In the genomic region with DNA sequence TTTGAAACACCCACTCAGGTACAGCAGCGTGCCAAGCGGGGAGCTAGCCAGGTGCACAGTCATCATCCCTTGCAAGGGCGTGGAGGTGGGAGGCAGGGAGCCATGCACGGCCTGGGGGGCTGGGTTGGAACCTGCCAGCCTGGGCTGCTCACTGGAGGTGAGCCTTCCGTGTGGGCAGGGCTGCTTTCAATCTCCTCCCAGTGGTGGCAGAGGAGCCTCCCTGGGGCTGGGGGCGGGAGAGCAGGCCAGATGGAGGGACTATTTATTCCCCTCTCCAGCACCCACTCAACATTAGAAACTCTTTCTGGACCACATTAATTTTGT, we compare ENCODE assay signal across 13 cellular contexts.
DNase-seq lines count a peak whose midpoint lies in the region; ATAC-seq, FAIRE-seq and TF ChIP-seq lines count a peak whose summit lies in the region.
"Had no signal": no experiment of that assay in that cellular context is flagged by ENCODE, and none has a peak within 500 bp of the region (broad histone marks: within the 10 kb centered on the region; RNA-seq: fewer than 3 reads in every experiment).

No MANE protein-coding gene starts in this region.

- intact Hi-C loops in ascending aorta (cut with DNase I) = no loop called here
- intact Hi-C loops in CD4-positive, alpha-beta T cell (cut with DNase I, micrococcal nuclease) = no loop called here

- H3K27me3 Mint-ChIP-seq in CD4-positive, alpha-beta T cell = no peaks in the 10 kb centered on the region
- H3K27me3 Mint-ChIP-seq: activated CD4-positive, alpha-beta memory T cell treated with anti-CD3 and anti-CD28 coated beads for 36 hours; stimulated activated naive CD8-positive, alpha-beta T cell treated with anti-CD3 and anti-CD28 coated beads, Interleukin-15, amount 100 ng/mL, for 72 hours had no signal

- no peak overlapping the region for H2BK5ac ChIP-seq in mesendoderm (ENCODE audit: low read length)

- H3K79me2 ChIP-seq in mesendoderm (ENCODE audit: control insufficient read depth, insufficient read depth, low read length) = no peaks in the 10 kb centered on the region

- no peak overlapping the region for H2BK15ac ChIP-seq in mesendoderm (replicated peaks; ENCODE audit: low read depth)

- FAIRE-seq in bronchial epithelial cell (lab: Jason Lieb, UNC) = no peak

- H3K18ac ChIP-seq in mesendoderm (ENCODE audit: low read length) = no peak overlapping the region

- H3K56ac ChIP-seq in mesendoderm (ENCODE audit: low read length) = no peak overlapping the region

- no peak overlapping the region for H3K23ac ChIP-seq in mesendoderm (ENCODE audit: low read length)

- H3K27ac Mint-ChIP-seq in CD4-positive, alpha-beta T cell = no peak overlapping the region
- H3K27ac Mint-ChIP-seq: activated CD4-positive, alpha-beta memory T cell treated with anti-CD3 and anti-CD28 coated beads for 36 hours; stimulated activated naive CD8-positive, alpha-beta T cell treated with anti-CD3 and anti-CD28 coated beads, Interleukin-15, amount 100 ng/mL, for 72 hours had no signal

- H3K27ac ChIP-seq in mesendoderm (ENCODE audit: low read depth, low read length) (no peak overlapping the region), ascending aorta (no peak overlapping the region), Peyer's patch (no peak overlapping the region)
- no peak overlapping the region for H3K27ac ChIP-seq in CD4-positive, alpha-beta T cell (ENCODE audit: low read depth, low read length)

- POLR2A ChIA-PET in CD4-positive, alpha-beta T cell (lab: Charles Lee) = no interaction called here

- no peak overlapping the region for H2AK5ac ChIP-seq in mesendoderm (ENCODE audit: low read length)

- no peak overlapping the region for H3K4ac ChIP-seq in mesendoderm (ENCODE audit: low read depth, low read length)

- no peaks in the 10 kb centered on the region for H3K4me1 Mint-ChIP-seq in CD4-positive, alpha-beta T cell (ENCODE audit: low read depth)
- H3K4me1 Mint-ChIP-seq: stimulated activated naive CD8-positive, alpha-beta T cell treated with anti-CD3 and anti-CD28 coated beads, Interleukin-15, amount 100 ng/mL, for 72 hours had no signal

- no peak overlapping the region for H3K9ac ChIP-seq in mesendoderm (ENCODE audit: low read length)

- no peaks in the 10 kb centered on the region for H3K27me3 ChIP-seq in bronchial epithelial cell (ENCODE audit: control insufficient read depth, insufficient read depth, low read length)
- no peaks in the 10 kb centered on the region for H3K27me3 ChIP-seq in mesendoderm (ENCODE audit: insufficient read depth, low read length, poor library complexity)
- no peaks in the 10 kb centered on the region for H3K27me3 ChIP-seq in ascending aorta
- H3K27me3 ChIP-seq in CD4-positive, alpha-beta T cell (ENCODE audit: control insufficient read depth, insufficient read depth, low read length) = no peaks in the 10 kb centered on the region
- no peaks in the 10 kb centered on the region for H3K27me3 ChIP-seq in Peyer's patch

- no CpG with 5 or more reads among the region's 6 CpGs for WGBS in mesendoderm (ENCODE audit: extremely low coverage, insufficient coverage, low lambda C conversion rate)

- H2BK120ac ChIP-seq in mesendoderm (ENCODE audit: low read depth, low read length) = no peak overlapping the region

- no peaks in the 10 kb centered on the region for H3K4me1 ChIP-seq in mesendoderm (ENCODE audit: control insufficient read depth, low read depth, low read length)
- no peaks in the 10 kb centered on the region for H3K4me1 ChIP-seq in ascending aorta
- peaks cover 0 to under 1% (median 0%) of the 10 kb centered on the region in 4 donors for H3K4me1 ChIP-seq in Peyer's patch

- no peak overlapping the region for H3K4me3 ChIP-seq in bronchial epithelial cell (ENCODE audit: low read depth, low read length)
- H3K4me3 ChIP-seq in mesendoderm (ENCODE audit: low read length) = no peak overlapping the region
- no peak overlapping the region for H3K4me3 ChIP-seq in ascending aorta
- H3K4me3 ChIP-seq in Peyer's patch = no peak overlapping the region
- H3K4me3 ChIP-seq: smooth muscle cell had no signal

- H3K4me3 Mint-ChIP-seq in CD4-positive, alpha-beta T cell = no peak overlapping the region
- H3K4me3 Mint-ChIP-seq: activated CD4-positive, alpha-beta memory T cell treated with anti-CD3 and anti-CD28 coated beads for 36 hours; stimulated activated naive CD8-positive, alpha-beta T cell treated with anti-CD3 and anti-CD28 coated beads, Interleukin-15, amount 100 ng/mL, for 72 hours had no signal

- H4K8ac ChIP-seq in mesendoderm (ENCODE audit: low read depth, low read length) = no peak overlapping the region

- no peaks in the 10 kb centered on the region for H3K9me3 Mint-ChIP-seq in CD4-positive, alpha-beta T cell
- H3K9me3 Mint-ChIP-seq: activated CD4-positive, alpha-beta memory T cell treated with anti-CD3 and anti-CD28 coated beads for 36 hours; stimulated activated naive CD8-positive, alpha-beta T cell treated with anti-CD3 and anti-CD28 coated beads, Interleukin-15, amount 100 ng/mL, for 72 hours had no signal

- no peaks in the 10 kb centered on the region for H3K79me1 ChIP-seq in mesendoderm (ENCODE audit: low read length)

- no peak for TF ChIP-seq CTCF in bronchial epithelial cell (IDR thresholded peaks at IDR 0.05; ENCODE audit: insufficient read depth, low read length, severe bottlenecking)
- no peak for TF ChIP-seq CTCF in ascending aorta (IDR thresholded peaks at IDR 0.05)
- no peak for TF ChIP-seq CTCF in CD4-positive, alpha-beta T cell (IDR thresholded peaks at IDR 0.05)
- no peak for TF ChIP-seq CTCF in Peyer's patch (IDR thresholded peaks at IDR 0.05)

- H3K36me3 ChIP-seq in bronchial epithelial cell (ENCODE audit: control insufficient read depth, insufficient read depth, low read length) (no peaks in the 10 kb centered on the region), mesendoderm (ENCODE audit: control insufficient read depth, insufficient read depth, low read length) (no peaks in the 10 kb centered on the region), ascending aorta (peaks cover 0 to 3% of the 10 kb centered on the region in 2 donors), Peyer's patch (no peaks in the 10 kb centered on the region)

- no peak for TF ChIP-seq RAD21 in Ishikawa (IDR thresholded peaks at IDR 0.05; ENCODE audit: low read depth)

- no peak for TF ChIP-seq EP300 in Ishikawa (IDR thresholded peaks at IDR 0.05; ENCODE audit: borderline replicate concordance)

- DNase-seq in COR-L47 (lab: John Stamatoyannopoulos, UW) (peak; percentile 50), bronchial epithelial cell (ENCODE audit: low read depth) (peak; percentile 62), mesendoderm (peak; percentile 52), ascending aorta (ENCODE audit: low spot score in 2 of 2) (no peak), CD1c-positive myeloid dendritic cell (ENCODE audit: extremely low spot score) (no peak), Peyer's patch (no peak)
- no peak for DNase-seq in CD4-positive, alpha-beta T cell
- DNase-seq: activated effector memory CD4-positive, alpha-beta T cell treated with anti-CD3 and anti-CD28 coated beads, Interleukin-2, amount 50 U/mL, for 16 hours; NCI-H2029 had no signal

- CTCF ChIA-PET in CD4-positive, alpha-beta T cell (lab: Charles Lee) = no interaction called here

- H3K9me3 ChIP-seq in ascending aorta (no peaks in the 10 kb centered on the region), Peyer's patch (no peaks in the 10 kb centered on the region)
- no peaks in the 10 kb centered on the region for H3K9me3 ChIP-seq in CD4-positive, alpha-beta T cell (ENCODE audit: control insufficient read depth, low read length)

- H3K4me2 ChIP-seq in mesendoderm (ENCODE audit: low read length) = no peak overlapping the region
- H3K4me2 ChIP-seq: smooth muscle cell had no signal

- ATAC-seq in CD4-positive, alpha-beta T cell (ENCODE audit: poor library complexity) = no peak

- TF ChIP-seq POLR2A in Peyer's patch (IDR thresholded peaks at IDR 0.05) = no peak

- no peak overlapping the region for H4K5ac ChIP-seq in mesendoderm (ENCODE audit: low read length)

- H3K36me3 Mint-ChIP-seq in CD4-positive, alpha-beta T cell (ENCODE audit: low read depth) = peaks cover 29% of the 10 kb centered on the region

TF ChIP-seq in Ishikawa, 13 proteins besides CTCF, POLR2A, EP300 and RAD21 (continues in another document):
- TF ChIP-seq, protein P1, sequence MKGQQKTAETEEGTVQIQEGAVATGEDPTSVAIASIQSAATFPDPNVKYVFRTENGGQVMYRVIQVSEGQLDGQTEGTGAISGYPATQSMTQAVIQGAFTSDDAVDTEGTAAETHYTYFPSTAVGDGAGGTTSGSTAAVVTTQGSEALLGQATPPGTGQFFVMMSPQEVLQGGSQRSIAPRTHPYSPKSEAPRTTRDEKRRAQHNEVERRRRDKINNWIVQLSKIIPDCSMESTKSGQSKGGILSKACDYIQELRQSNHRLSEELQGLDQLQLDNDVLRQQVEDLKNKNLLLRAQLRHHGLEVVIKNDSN (IDR thresholded peaks at IDR 0.05) = no peak
- TF ChIP-seq EGR1 (IDR thresholded peaks at IDR 0.05) = 0 out of 2 replicates have a peak, but pooled peaks have one; percentile 39
- TF ChIP-seq TAF1 (IDR thresholded peaks at IDR 0.05; ENCODE audit: low read depth) = no peak
- no peak for TF ChIP-seq CREB1 (IDR thresholded peaks at IDR 0.05; ENCODE audit: low read depth)
- no peak for TF ChIP-seq MAX (IDR thresholded peaks at IDR 0.05)

Comparison
In these comparisons a context has a peak if more than half of its experiments do, and no peak if none do; other contexts are left out.
1. DNase-seq: peak in COR-L47 (single experiment), bronchial epithelial cell (single experiment) and mesendoderm (single experiment); none in ascending aorta (0 of 2), CD4-positive, alpha-beta T cell (0 of 10), CD1c-positive myeloid dendritic cell (single experiment) and Peyer's patch (0 of 3).